In genomic region chr4:6851431-6851830, GRCh38 we compare ENCODE assay signal across 1 cellular context.
TF ChIP-seq lines count a peak whose summit lies in the region.

No MANE protein-coding gene starts in this region.

TF ChIP-seq in K562, 482 proteins besides CTCF, POLR2A, EP300 and RAD21:
- TF ChIP-seq ZNF717 (CRISPR knock-in tag; IDR thresholded peaks at IDR 0.05) (no peak), CBX8 (IDR thresholded peaks at IDR 0.05; ENCODE audit: borderline replicate concordance, extremely low read depth, low read depth, low read length, poor library complexity, severe bottlenecking) (no peak), MBD2 (IDR thresholded peaks at IDR 0.05; ENCODE audit: borderline replicate concordance, low read depth) (no peak), THRAP3 (IDR thresholded peaks at IDR 0.05; ENCODE audit: borderline replicate concordance) (no peak), ZNF584 (CRISPR knock-in tag; IDR thresholded peaks at IDR 0.05; ENCODE audit: low read depth) (no peak), CHD2 (IDR thresholded peaks at IDR 0.05; ENCODE audit: low read depth, low read length) (no peak), SMARCE1 (IDR thresholded peaks at IDR 0.05) (no peak), FOXM1 (IDR thresholded peaks at IDR 0.05; ENCODE audit: low read depth) (no peak), FOXM1 (CRISPR knock-in tag; IDR thresholded peaks at IDR 0.05; ENCODE audit: low read depth) (no peak), GTF2F1 (IDR thresholded peaks at IDR 0.05; ENCODE audit: low read depth, low read length) (no peak), ARID1B (IDR thresholded peaks at IDR 0.05) (0 out of 2 replicates have a peak, but pooled peaks have one; percentile 9), RBM17 (IDR thresholded peaks at IDR 0.05; ENCODE audit: borderline replicate concordance, low read depth, low read length) (no peak), GTF2A2 (tag; IDR thresholded peaks at IDR 0.05) (no peak), E2F8 (IDR thresholded peaks at IDR 0.05; ENCODE audit: low read depth, partially characterized antibody) (no peak), YBX1 (IDR thresholded peaks at IDR 0.05) (no peak), SIN3B (IDR thresholded peaks at IDR 0.05; ENCODE audit: low read depth) (no peak), CBFA2T3 (IDR thresholded peaks at IDR 0.05) (no peak), YY1 (IDR thresholded peaks at IDR 0.05; ENCODE audit: borderline replicate concordance in 1 of 3, control insufficient read depth in 1 of 3, extremely low read depth in 1 of 3, insufficient read depth in 3 of 3, insufficient read length in 1 of 3, insufficient replicate concordance in 2 of 3, low read depth in 1 of 3, low read length in 2 of 3) (no peak), DIDO1 (tag; IDR thresholded peaks at IDR 0.05; ENCODE audit: low read depth) (no peak), ZNF696 (CRISPR knock-in tag; conservative IDR thresholded peaks at IDR 0.05) (no peak), DPF2 (IDR thresholded peaks at IDR 0.05) (peak; percentile 42; the same call in 1 of the 2 replicates), ZNF133 (CRISPR knock-in tag; IDR thresholded peaks at IDR 0.05) (no peak), PHB2 (IDR thresholded peaks at IDR 0.05; ENCODE audit: low read depth) (no peak), CHCHD3 (CRISPR knock-in tag; IDR thresholded peaks at IDR 0.05) (no peak), BCOR (IDR thresholded peaks at IDR 0.05) (peak; percentile 23; the same call in 1 of the 2 replicates), ZNF263 (CRISPR knock-in tag; IDR thresholded peaks at IDR 0.05; ENCODE audit: borderline replicate concordance) (no peak), TRIM24 (IDR thresholded peaks at IDR 0.05) (no peak), TRIM28 (IDR thresholded peaks at IDR 0.05) (0 out of 2 replicates have a peak, but pooled peaks have one; percentile 44), HDAC6 (IDR thresholded peaks at IDR 0.05; ENCODE audit: low read depth, low read length) (no peak), NFE2 (IDR thresholded peaks at IDR 0.05; ENCODE audit: low read depth) (peak; percentile 54; the same call in 1 of the 2 replicates), MAX (CRISPR knock-in tag; IDR thresholded peaks at IDR 0.05) (no peak), NR3C1 (CRISPR knock-in tag; IDR thresholded peaks at IDR 0.05) (no peak), PPARD (CRISPR knock-in tag; IDR thresholded peaks at IDR 0.05) (no peak), FIP1L1 (IDR thresholded peaks at IDR 0.05; ENCODE audit: low read depth, low read length, poor library complexity, severe bottlenecking) (no peak), ZNF75A (CRISPR knock-in tag; IDR thresholded peaks at IDR 0.05) (no peak), ESRRB (CRISPR knock-in tag; IDR thresholded peaks at IDR 0.05; ENCODE audit: borderline replicate concordance) (no peak), SOX6 (IDR thresholded peaks at IDR 0.05) (no peak), BHLHE40 (IDR thresholded peaks at IDR 0.05; ENCODE audit: low read length) (peak; percentile 57; the same call in 1 of the 2 replicates), NCOA2 (IDR thresholded peaks at IDR 0.05; ENCODE audit: partially characterized antibody in 2 of 2) (no peak), LEF1 (IDR thresholded peaks at IDR 0.05) (no peak), SREBF2 (CRISPR knock-in tag; IDR thresholded peaks at IDR 0.05) (no peak), ZNF384 (IDR thresholded peaks at IDR 0.05; ENCODE audit: low read depth, low read length) (peak; percentile 79; the same call in 1 of the 2 replicates), NRF1 (conservative IDR thresholded peaks at IDR 0.05 in 1 of 2, IDR thresholded peaks at IDR 0.05 in 1 of 2) (no peak), ZNF551 (CRISPR knock-in tag; IDR thresholded peaks at IDR 0.05) (no peak), TFAM (CRISPR knock-in tag; conservative IDR thresholded peaks at IDR 0.05) (no peak)
- TF ChIP-seq, protein P1, sequence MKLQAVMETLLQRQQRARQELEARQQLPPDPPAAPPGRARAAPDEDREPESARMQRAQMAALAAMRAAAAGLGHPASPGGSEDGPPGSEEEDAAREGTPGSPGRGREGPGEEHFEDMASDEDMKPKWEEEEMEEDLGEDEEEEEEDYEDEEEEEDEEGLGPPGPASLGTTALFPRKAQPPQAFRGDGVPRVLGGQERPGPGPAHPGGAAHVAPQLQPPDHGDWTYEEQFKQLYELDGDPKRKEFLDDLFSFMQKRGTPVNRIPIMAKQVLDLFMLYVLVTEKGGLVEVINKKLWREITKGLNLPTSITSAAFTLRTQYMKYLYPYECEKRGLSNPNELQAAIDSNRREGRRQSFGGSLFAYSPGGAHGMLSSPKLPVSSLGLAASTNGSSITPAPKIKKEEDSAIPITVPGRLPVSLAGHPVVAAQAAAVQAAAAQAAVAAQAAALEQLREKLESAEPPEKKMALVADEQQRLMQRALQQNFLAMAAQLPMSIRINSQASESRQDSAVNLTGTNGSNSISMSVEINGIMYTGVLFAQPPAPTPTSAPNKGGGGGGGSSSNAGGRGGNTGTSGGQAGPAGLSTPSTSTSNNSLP (IDR thresholded peaks at IDR 0.05; ENCODE audit: borderline replicate concordance, low read depth, low read length), result no peak
- TF ChIP-seq, protein P2, sequence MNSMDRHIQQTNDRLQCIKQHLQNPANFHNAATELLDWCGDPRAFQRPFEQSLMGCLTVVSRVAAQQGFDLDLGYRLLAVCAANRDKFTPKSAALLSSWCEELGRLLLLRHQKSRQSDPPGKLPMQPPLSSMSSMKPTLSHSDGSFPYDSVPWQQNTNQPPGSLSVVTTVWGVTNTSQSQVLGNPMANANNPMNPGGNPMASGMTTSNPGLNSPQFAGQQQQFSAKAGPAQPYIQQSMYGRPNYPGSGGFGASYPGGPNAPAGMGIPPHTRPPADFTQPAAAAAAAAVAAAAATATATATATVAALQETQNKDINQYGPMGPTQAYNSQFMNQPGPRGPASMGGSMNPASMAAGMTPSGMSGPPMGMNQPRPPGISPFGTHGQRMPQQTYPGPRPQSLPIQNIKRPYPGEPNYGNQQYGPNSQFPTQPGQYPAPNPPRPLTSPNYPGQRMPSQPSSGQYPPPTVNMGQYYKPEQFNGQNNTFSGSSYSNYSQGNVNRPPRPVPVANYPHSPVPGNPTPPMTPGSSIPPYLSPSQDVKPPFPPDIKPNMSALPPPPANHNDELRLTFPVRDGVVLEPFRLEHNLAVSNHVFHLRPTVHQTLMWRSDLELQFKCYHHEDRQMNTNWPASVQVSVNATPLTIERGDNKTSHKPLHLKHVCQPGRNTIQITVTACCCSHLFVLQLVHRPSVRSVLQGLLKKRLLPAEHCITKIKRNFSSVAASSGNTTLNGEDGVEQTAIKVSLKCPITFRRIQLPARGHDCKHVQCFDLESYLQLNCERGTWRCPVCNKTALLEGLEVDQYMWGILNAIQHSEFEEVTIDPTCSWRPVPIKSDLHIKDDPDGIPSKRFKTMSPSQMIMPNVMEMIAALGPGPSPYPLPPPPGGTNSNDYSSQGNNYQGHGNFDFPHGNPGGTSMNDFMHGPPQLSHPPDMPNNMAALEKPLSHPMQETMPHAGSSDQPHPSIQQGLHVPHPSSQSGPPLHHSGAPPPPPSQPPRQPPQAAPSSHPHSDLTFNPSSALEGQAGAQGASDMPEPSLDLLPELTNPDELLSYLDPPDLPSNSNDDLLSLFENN (IDR thresholded peaks at IDR 0.05; ENCODE audit: low read depth in 2 of 2, low read length in 2 of 2), result no peak
- TF ChIP-seq, protein P3, sequence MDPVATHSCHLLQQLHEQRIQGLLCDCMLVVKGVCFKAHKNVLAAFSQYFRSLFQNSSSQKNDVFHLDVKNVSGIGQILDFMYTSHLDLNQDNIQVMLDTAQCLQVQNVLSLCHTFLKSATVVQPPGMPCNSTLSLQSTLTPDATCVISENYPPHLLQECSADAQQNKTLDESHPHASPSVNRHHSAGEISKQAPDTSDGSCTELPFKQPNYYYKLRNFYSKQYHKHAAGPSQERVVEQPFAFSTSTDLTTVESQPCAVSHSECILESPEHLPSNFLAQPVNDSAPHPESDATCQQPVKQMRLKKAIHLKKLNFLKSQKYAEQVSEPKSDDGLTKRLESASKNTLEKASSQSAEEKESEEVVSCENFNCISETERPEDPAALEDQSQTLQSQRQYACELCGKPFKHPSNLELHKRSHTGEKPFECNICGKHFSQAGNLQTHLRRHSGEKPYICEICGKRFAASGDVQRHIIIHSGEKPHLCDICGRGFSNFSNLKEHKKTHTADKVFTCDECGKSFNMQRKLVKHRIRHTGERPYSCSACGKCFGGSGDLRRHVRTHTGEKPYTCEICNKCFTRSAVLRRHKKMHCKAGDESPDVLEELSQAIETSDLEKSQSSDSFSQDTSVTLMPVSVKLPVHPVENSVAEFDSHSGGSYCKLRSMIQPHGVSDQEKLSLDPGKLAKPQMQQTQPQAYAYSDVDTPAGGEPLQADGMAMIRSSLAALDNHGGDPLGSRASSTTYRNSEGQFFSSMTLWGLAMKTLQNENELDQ (CRISPR knock-in tag; IDR thresholded peaks at IDR 0.05; ENCODE audit: borderline replicate concordance), result no peak
- TF ChIP-seq, protein P4, sequence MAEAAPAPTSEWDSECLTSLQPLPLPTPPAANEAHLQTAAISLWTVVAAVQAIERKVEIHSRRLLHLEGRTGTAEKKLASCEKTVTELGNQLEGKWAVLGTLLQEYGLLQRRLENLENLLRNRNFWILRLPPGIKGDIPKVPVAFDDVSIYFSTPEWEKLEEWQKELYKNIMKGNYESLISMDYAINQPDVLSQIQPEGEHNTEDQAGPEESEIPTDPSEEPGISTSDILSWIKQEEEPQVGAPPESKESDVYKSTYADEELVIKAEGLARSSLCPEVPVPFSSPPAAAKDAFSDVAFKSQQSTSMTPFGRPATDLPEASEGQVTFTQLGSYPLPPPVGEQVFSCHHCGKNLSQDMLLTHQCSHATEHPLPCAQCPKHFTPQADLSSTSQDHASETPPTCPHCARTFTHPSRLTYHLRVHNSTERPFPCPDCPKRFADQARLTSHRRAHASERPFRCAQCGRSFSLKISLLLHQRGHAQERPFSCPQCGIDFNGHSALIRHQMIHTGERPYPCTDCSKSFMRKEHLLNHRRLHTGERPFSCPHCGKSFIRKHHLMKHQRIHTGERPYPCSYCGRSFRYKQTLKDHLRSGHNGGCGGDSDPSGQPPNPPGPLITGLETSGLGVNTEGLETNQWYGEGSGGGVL (CRISPR knock-in tag; IDR thresholded peaks at IDR 0.05), result no peak
- TF ChIP-seq, protein P5, sequence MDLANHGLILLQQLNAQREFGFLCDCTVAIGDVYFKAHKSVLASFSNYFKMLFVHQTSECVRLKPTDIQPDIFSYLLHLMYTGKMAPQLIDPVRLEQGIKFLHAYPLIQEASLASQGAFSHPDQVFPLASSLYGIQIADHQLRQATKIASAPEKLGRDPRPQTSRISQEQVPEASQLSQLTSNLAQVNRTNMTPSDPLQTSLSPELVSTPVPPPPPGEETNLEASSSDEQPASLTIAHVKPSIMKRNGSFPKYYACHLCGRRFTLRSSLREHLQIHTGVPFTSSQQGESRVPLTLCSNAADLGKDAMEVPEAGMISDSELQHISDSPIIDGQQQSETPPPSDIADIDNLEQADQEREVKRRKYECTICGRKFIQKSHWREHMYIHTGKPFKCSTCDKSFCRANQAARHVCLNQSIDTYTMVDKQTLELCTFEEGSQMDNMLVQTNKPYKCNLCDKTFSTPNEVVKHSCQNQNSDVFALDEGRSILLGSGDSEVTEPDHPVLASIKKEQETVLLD (IDR thresholded peaks at IDR 0.05), result no peak
- TF ChIP-seq, protein P6, sequence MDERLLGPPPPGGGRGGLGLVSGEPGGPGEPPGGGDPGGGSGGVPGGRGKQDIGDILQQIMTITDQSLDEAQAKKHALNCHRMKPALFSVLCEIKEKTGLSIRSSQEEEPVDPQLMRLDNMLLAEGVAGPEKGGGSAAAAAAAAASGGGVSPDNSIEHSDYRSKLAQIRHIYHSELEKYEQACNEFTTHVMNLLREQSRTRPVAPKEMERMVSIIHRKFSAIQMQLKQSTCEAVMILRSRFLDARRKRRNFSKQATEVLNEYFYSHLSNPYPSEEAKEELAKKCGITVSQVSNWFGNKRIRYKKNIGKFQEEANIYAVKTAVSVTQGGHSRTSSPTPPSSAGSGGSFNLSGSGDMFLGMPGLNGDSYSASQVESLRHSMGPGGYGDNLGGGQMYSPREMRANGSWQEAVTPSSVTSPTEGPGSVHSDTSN (CRISPR knock-in tag; IDR thresholded peaks at IDR 0.05; ENCODE audit: low read depth), result no peak
- TF ChIP-seq, protein P6 (tag; conservative IDR thresholded peaks at IDR 0.05; ENCODE audit: low read depth), result no peak
